In genomic region chr14:59333668-59334067, GRCh38 we compare ENCODE assay signal across 9 cellular contexts.
A peak's percentile ranks its signal among the peaks of the same experiment; 100 is the strongest.
DNase-seq lines count a peak whose midpoint lies in the region; FAIRE-seq and TF ChIP-seq lines count a peak whose summit lies in the region.
"Had no signal": no experiment of that assay in that cellular context is flagged by ENCODE, and none has a peak within 500 bp of the region (broad histone marks: within the 10 kb centered on the region; RNA-seq: fewer than 3 reads in every experiment).

No MANE protein-coding gene starts in this region.

- peaks cover 11 to 34% (median 18%) of the 10 kb centered on the region in 4 donors for H3K36me3 ChIP-seq in stomach

- peak; percentile 40 for TF ChIP-seq EP300 in stomach (IDR thresholded peaks at IDR 0.05)

- H3K4me1 Mint-ChIP-seq in activated naive CD4-positive, alpha-beta T cell treated with anti-CD3 and anti-CD28 coated beads, Interleukin-2, amount 10 ng/mL, durations not matched to agents 7 days and 5 days, result no peaks in the 10 kb centered on the region
- H3K4me1 Mint-ChIP-seq: activated naive CD4-positive, alpha-beta T cell treated with anti-CD3 and anti-CD28 coated beads, Interleukin-2, amount 50 U/mL, for 24 hours had no signal

- DNase-seq in HuH-7.5 (ENCODE audit: low spot score) (peak; percentile 26), astrocyte of the spinal cord (ENCODE audit: low read depth, low spot score) (peak; percentile 91), iris pigment epithelial cell (ENCODE audit: low read depth) (peak; percentile 97), stomach (no peak), D721Med (ENCODE audit: insufficient read length, low spot score) (no peak), iPS-NIHi7 (ENCODE audit: extremely low spot score) (no peak), NCI-H187 (lab: John Stamatoyannopoulos, UW) (no peak)
- no peak for DNase-seq in activated naive CD4-positive, alpha-beta T cell treated with anti-CD3 and anti-CD28 coated beads, Interleukin-2, amount 10 ng/mL, durations not matched to agents 7 days and 5 days

- H3K4me3 Mint-ChIP-seq in activated naive CD4-positive, alpha-beta T cell treated with anti-CD3 and anti-CD28 coated beads, Interleukin-2, amount 10 ng/mL, durations not matched to agents 7 days and 5 days, result no peak overlapping the region
- H3K4me3 Mint-ChIP-seq: activated naive CD4-positive, alpha-beta T cell treated with anti-CD3 and anti-CD28 coated beads, Interleukin-2, amount 50 U/mL, for 24 hours had no signal

- TF ChIP-seq CTCF in astrocyte of the spinal cord (IDR thresholded peaks at IDR 0.05; ENCODE audit: low read depth, low read length) (no peak), stomach (IDR thresholded peaks at IDR 0.05) (no peak), D721Med (IDR thresholded peaks at IDR 0.05; ENCODE audit: insufficient read depth, missing control alignments) (no peak)

- no peak overlapping the region for H3K27ac Mint-ChIP-seq in activated naive CD4-positive, alpha-beta T cell treated with anti-CD3 and anti-CD28 coated beads, Interleukin-2, amount 10 ng/mL, durations not matched to agents 7 days and 5 days
- H3K27ac Mint-ChIP-seq: activated naive CD4-positive, alpha-beta T cell treated with anti-CD3 and anti-CD28 coated beads, Interleukin-2, amount 50 U/mL, for 24 hours had no signal

- no peak for FAIRE-seq in D721Med (lab: Jason Lieb, UNC)

- 48 to 79% (median 63%) methylated on average over 1 of the region's 1 CpG for WGBS in stomach, 5 donors

- intact Hi-C loops in stomach (cut with DNase I; ENCODE audit: low total_unique reads), result no loop called here

- peaks cover 5 to 60% (median 38%) of the 10 kb centered on the region in 4 donors for H3K4me1 ChIP-seq in stomach

- CTCF ChIA-PET in activated naive CD4-positive, alpha-beta T cell treated with anti-CD3 and anti-CD28 coated beads, Interleukin-2, amount 10 ng/mL, durations not matched to agents 7 days and 5 days (lab: Charles Lee), result no interaction called here

- no peaks in the 10 kb centered on the region for H3K9me3 ChIP-seq in stomach

- H3K9me3 Mint-ChIP-seq in activated naive CD4-positive, alpha-beta T cell treated with anti-CD3 and anti-CD28 coated beads, Interleukin-2, amount 10 ng/mL, durations not matched to agents 7 days and 5 days, result no peaks in the 10 kb centered on the region
- H3K9me3 Mint-ChIP-seq: activated naive CD4-positive, alpha-beta T cell treated with anti-CD3 and anti-CD28 coated beads, Interleukin-2, amount 50 U/mL, for 24 hours had no signal

- H3K27me3 ChIP-seq in stomach, result no peaks in the 10 kb centered on the region

- H3K36me3 Mint-ChIP-seq in activated naive CD4-positive, alpha-beta T cell treated with anti-CD3 and anti-CD28 coated beads, Interleukin-2, amount 10 ng/mL, durations not matched to agents 7 days and 5 days, result peaks cover 3% of the 10 kb centered on the region

- H3K4me3 ChIP-seq in astrocyte of the spinal cord (ENCODE audit: low read depth, low read length) (no peak overlapping the region), stomach (no peak overlapping the region)

- peak overlapping the region in 4 of 5 donors; percentile 56 to 82 (median 70) for H3K27ac ChIP-seq in stomach

- in situ Hi-C loops in astrocyte of the spinal cord (cut with HindIII; ENCODE audit: low sequenced_read_pairs), result no loop called here

- no peaks in the 10 kb centered on the region for H3K27me3 Mint-ChIP-seq in activated naive CD4-positive, alpha-beta T cell treated with anti-CD3 and anti-CD28 coated beads, Interleukin-2, amount 10 ng/mL, durations not matched to agents 7 days and 5 days
- H3K27me3 Mint-ChIP-seq: activated naive CD4-positive, alpha-beta T cell treated with anti-CD3 and anti-CD28 coated beads, Interleukin-2, amount 50 U/mL, for 24 hours had no signal

- TF ChIP-seq POLR2A in stomach (IDR thresholded peaks at IDR 0.05), result no peak

Comparison
In these comparisons a context has a peak if more than half of its experiments do, and no peak if none do; other contexts are left out.
1. DNase-seq: peak in HuH-7.5 (single experiment), astrocyte of the spinal cord (single experiment) and iris pigment epithelial cell (single experiment); none in stomach (single experiment), activated naive CD4-positive, alpha-beta T cell treated with anti-CD3 and anti-CD28 coated beads, Interleukin-2, amount 10 ng/mL, durations not matched to agents 7 days and 5 days (single experiment), D721Med (single experiment), iPS-NIHi7 (single experiment) and NCI-H187 (0 of 2).